20 cellular contexts compared by ENCODE assay signal in genomic region chr7:47512481-47513176, GRCh38.
A peak's percentile ranks its signal among the peaks of the same experiment; 100 is the strongest.
DNase-seq lines count a peak whose midpoint lies in the region; ATAC-seq, FAIRE-seq and TF ChIP-seq lines count a peak whose summit lies in the region.
"Had no signal": no experiment of that assay in that cellular context is flagged by ENCODE, and none has a peak within 500 bp of the region (broad histone marks: within the 10 kb centered on the region; RNA-seq: fewer than 3 reads in every experiment).

No MANE protein-coding gene starts in this region.

- intact Hi-C loops in PC-3 (cut with micrococcal nuclease) (no loop called here), vagina (cut with DNase I) (no loop called here)

- no peak for TF ChIP-seq POLR2A in A549 (IDR thresholded peaks at IDR 0.05; ENCODE audit: low read length)
- TF ChIP-seq POLR2A in vagina (IDR thresholded peaks at IDR 0.05): no peak

- TF ChIP-seq RAD21 in A549 (conservative IDR thresholded peaks at IDR 0.05 in 1 of 2, IDR thresholded peaks at IDR 0.05 in 1 of 2): no peak

- no peak for ATAC-seq in A549
- ATAC-seq in PC-3: no peak; the same call in 1 of the 2 replicates
- ATAC-seq in foreskin keratinocyte: peak; percentile 28
- no peak for ATAC-seq in activated T-cell treated with anti-CD3 and anti-CD28 coated beads, Interleukin-2, amount 50 U/mL, for 72 hours (replicated peaks in 1 of 2)
- ATAC-seq: activated CD4-positive, alpha-beta T cell treated with anti-CD3 and anti-CD28 coated beads for 36 hours; activated naive CD8-positive, alpha-beta T cell treated with anti-CD3 and anti-CD28 coated beads, Interleukin-2, amount 50 U/mL, for 24 hours; stimulated activated naive B cell treated with anti-CD40 and anti-IgM and Interleukin-4, amounts not matched to agents 10 μg/mL and 1 μg/mL and 100 μg/mL, for 72 hours had no signal

- DNase-seq in A549 (ENCODE audit: low read depth in 1 of 2, low spot score in 1 of 2) (no peak), PC-3 (peak; percentile 55), foreskin keratinocyte (no peak), NCI-H2171 (lab: John Stamatoyannopoulos, UW) (no peak), vagina (ENCODE audit: extremely low spot score in 2 of 2) (no peak)
- no peak for DNase-seq in activated T-cell treated with anti-CD3 and anti-CD28 coated beads, Interleukin-2, amount 50 U/mL, for 24 hours
- DNase-seq in activated T-cell treated with anti-CD3 and anti-CD28 coated beads, Interleukin-2, amount 50 U/mL, for 72 hours: no peak
- DNase-seq: activated CD4-positive, alpha-beta T cell treated with anti-CD3 and anti-CD28 coated beads for 36 hours; activated naive CD8-positive, alpha-beta T cell treated with anti-CD3 and anti-CD28 coated beads, Interleukin-2, amount 50 U/mL, for 24 hours; CD4-positive, CD25-positive, alpha-beta regulatory T cell; HCEC 1CT; left lung; NCI-H1436; NCI-H774; stimulated activated naive B cell treated with anti-CD40 and anti-IgM and Interleukin-4, amounts not matched to agents 10 μg/mL and 1 μg/mL and 100 μg/mL, for 72 hours had no signal

- no peaks in the 10 kb centered on the region for H3K27me3 Mint-ChIP-seq in activated T-cell treated with anti-CD3 and anti-CD28 coated beads, Interleukin-2, amount 50 U/mL, for 24 hours
- H3K27me3 Mint-ChIP-seq in activated T-cell treated with anti-CD3 and anti-CD28 coated beads, Interleukin-2, amount 50 U/mL, for 72 hours (ENCODE audit: low read depth): no peaks in the 10 kb centered on the region
- H3K27me3 Mint-ChIP-seq: CD4-positive, CD25-positive, alpha-beta regulatory T cell; IgD-negative memory B cell; stimulated activated naive B cell treated with anti-CD40 and anti-IgM and Interleukin-4, amounts not matched to agents 10 μg/mL and 1 μg/mL and 100 μg/mL, for 72 hours had no signal

- H3K9me3 Mint-ChIP-seq in activated T-cell treated with anti-CD3 and anti-CD28 coated beads, Interleukin-2, amount 50 U/mL, for 24 hours: no peaks in the 10 kb centered on the region
- H3K9me3 Mint-ChIP-seq in activated T-cell treated with anti-CD3 and anti-CD28 coated beads, Interleukin-2, amount 50 U/mL, for 72 hours: no peaks in the 10 kb centered on the region
- H3K9me3 Mint-ChIP-seq: activated naive CD8-positive, alpha-beta T cell treated with anti-CD3 and anti-CD28 coated beads, Interleukin-2, amount 50 U/mL, for 24 hours; IgD-negative memory B cell; stimulated activated naive B cell treated with anti-CD40 and anti-IgM and Interleukin-4, amounts not matched to agents 10 μg/mL and 1 μg/mL and 100 μg/mL, for 72 hours had no signal

- no peaks in the 10 kb centered on the region for H3K9me3 ChIP-seq in A549
- no peaks in the 10 kb centered on the region for H3K9me3 ChIP-seq in PC-3 (ENCODE audit: low read length)
- H3K9me3 ChIP-seq in parathyroid adenoma (ENCODE audit: control insufficient read depth, low read length): no peaks in the 10 kb centered on the region
- no peaks in the 10 kb centered on the region for H3K9me3 ChIP-seq in vagina
- H3K9me3 ChIP-seq: left lung, neutrophil, tibial nerve had no signal

- POLR2A ChIA-PET in A549 (lab: Yijun Ruan, JAX) (interaction anchor here (0.6 kb wide), 1 partner anchor 19 kb away, joined by 3 read pairs; no protein-coding TSS in a partner anchor), PC-3 (lab: Charles Lee; ENCODE audit: unreplicated experiment) (no interaction called here)

- BruUV-seq in PC-3 (replicated peaks; lab: Mats Ljungman, UMichigan): no TSS peak

- H3K27ac ChIP-seq in A549 (peak overlapping the region; percentile 6 to 52; a peak in 3 of 6 replicates), PC-3 (ENCODE audit: low read length) (no peak overlapping the region), foreskin keratinocyte (no peak overlapping the region), parathyroid adenoma (peak overlapping the region; percentile 51), vagina (no peak overlapping the region)
- H3K27ac ChIP-seq: neutrophil had no signal

- no peak overlapping the region for H3K27ac Mint-ChIP-seq in activated T-cell treated with anti-CD3 and anti-CD28 coated beads, Interleukin-2, amount 50 U/mL, for 24 hours
- H3K27ac Mint-ChIP-seq in activated T-cell treated with anti-CD3 and anti-CD28 coated beads, Interleukin-2, amount 50 U/mL, for 72 hours: no peak overlapping the region
- H3K27ac Mint-ChIP-seq: activated CD4-positive, alpha-beta T cell treated with anti-CD3 and anti-CD28 coated beads for 36 hours; activated naive CD8-positive, alpha-beta T cell treated with anti-CD3 and anti-CD28 coated beads, Interleukin-2, amount 50 U/mL, for 24 hours; CD4-positive, CD25-positive, alpha-beta regulatory T cell; stimulated activated naive B cell treated with anti-CD40 and anti-IgM and Interleukin-4, amounts not matched to agents 10 μg/mL and 1 μg/mL and 100 μg/mL, for 72 hours had no signal

- H3K9me2 ChIP-seq in PC-3 (replicated peaks; ENCODE audit: low read length): no peaks in the 10 kb centered on the region

- H2AFZ ChIP-seq in PC-3 (ENCODE audit: low read length): no peak overlapping the region
- H2AFZ ChIP-seq in parathyroid adenoma: no peak overlapping the region

- TF ChIP-seq EP300 in A549 (IDR thresholded peaks at IDR 0.05): no peak

- no peak overlapping the region for H3K9ac ChIP-seq in PC-3 (ENCODE audit: low read length)
- H3K9ac ChIP-seq in parathyroid adenoma: no peak overlapping the region

- FAIRE-seq in A549 (lab: Jason Lieb, UNC): peak; percentile 77
- FAIRE-seq: GM12891 had no signal

- WGBS in A549 (ENCODE audit: missing lambda C conversion rate): 51% methylated on average over 5 of the region's 5 CpGs

- peaks cover 92% of the 10 kb centered on the region for H3K79me2 ChIP-seq in PC-3 (ENCODE audit: low read length)
- H3K79me2 ChIP-seq in parathyroid adenoma: peaks cover 15% of the 10 kb centered on the region

- no peak overlapping the region for H3K4me3 Mint-ChIP-seq in activated T-cell treated with anti-CD3 and anti-CD28 coated beads, Interleukin-2, amount 50 U/mL, for 24 hours
- no peak overlapping the region for H3K4me3 Mint-ChIP-seq in activated T-cell treated with anti-CD3 and anti-CD28 coated beads, Interleukin-2, amount 50 U/mL, for 72 hours
- H3K4me3 Mint-ChIP-seq: activated CD4-positive, alpha-beta T cell treated with anti-CD3 and anti-CD28 coated beads for 36 hours; activated naive CD8-positive, alpha-beta T cell treated with anti-CD3 and anti-CD28 coated beads, Interleukin-2, amount 50 U/mL, for 24 hours; CD4-positive, CD25-positive, alpha-beta regulatory T cell; IgD-negative memory B cell; stimulated activated naive B cell treated with anti-CD40 and anti-IgM and Interleukin-4, amounts not matched to agents 10 μg/mL and 1 μg/mL and 100 μg/mL, for 72 hours had no signal

- CTCF ChIA-PET in A549 (lab: Yijun Ruan, JAX) (interaction anchor here (2.4 kb wide), 1 partner anchor 10 kb away, joined by 7 read pairs; no protein-coding TSS in a partner anchor), PC-3 (lab: Charles Lee) (no interaction called here)

- H3K27me3 ChIP-seq in PC-3 (ENCODE audit: low read length) (no peaks in the 10 kb centered on the region), foreskin keratinocyte (no peaks in the 10 kb centered on the region), parathyroid adenoma (ENCODE audit: control insufficient read depth, insufficient read depth, low read length) (no peaks in the 10 kb centered on the region), vagina (no peaks in the 10 kb centered on the region)
- H3K27me3 ChIP-seq: left lung, tibial nerve had no signal

- H3K4me2 ChIP-seq in A549 (peak overlapping the region; percentile 5), PC-3 (ENCODE audit: low read length) (no peak overlapping the region), parathyroid adenoma (ENCODE audit: low read length) (peak overlapping the region; percentile 15)

- H4K20me1 ChIP-seq in PC-3 (ENCODE audit: low read length): no peaks in the 10 kb centered on the region; the same call in 1 of the 2 replicates

- H3K36me3 Mint-ChIP-seq in activated T-cell treated with anti-CD3 and anti-CD28 coated beads, Interleukin-2, amount 50 U/mL, for 24 hours (ENCODE audit: low read depth): no peaks in the 10 kb centered on the region
- H3K36me3 Mint-ChIP-seq in activated T-cell treated with anti-CD3 and anti-CD28 coated beads, Interleukin-2, amount 50 U/mL, for 72 hours (ENCODE audit: insufficient read depth in 2 of 2): no peaks in the 10 kb centered on the region
- H3K36me3 Mint-ChIP-seq: CD4-positive, CD25-positive, alpha-beta regulatory T cell had no signal

- TF ChIP-seq CTCF in A549 (IDR thresholded peaks at IDR 0.05): no peak
- no peak for TF ChIP-seq CTCF in PC-3 (conservative IDR thresholded peaks at IDR 0.05; ENCODE audit: low read depth, low read length)
- no peak for TF ChIP-seq CTCF in foreskin keratinocyte (conservative IDR thresholded peaks at IDR 0.05)
- TF ChIP-seq CTCF in parathyroid adenoma (IDR thresholded peaks at IDR 0.05): no peak
- TF ChIP-seq CTCF in vagina (IDR thresholded peaks at IDR 0.05): no peak

- H3K4me3 ChIP-seq in A549 (no peak overlapping the region), PC-3 (ENCODE audit: low read length) (no peak overlapping the region), parathyroid adenoma (ENCODE audit: low read depth, low read length) (no peak overlapping the region), vagina (no peak overlapping the region)
- H3K4me3 ChIP-seq: left lung, tibial nerve had no signal

- H3F3A ChIP-seq in PC-3 (ENCODE audit: low read length, unreplicated experiment): no peaks in the 10 kb centered on the region

- H3K4me1 ChIP-seq in A549 (peaks cover 80% of the 10 kb centered on the region), PC-3 (ENCODE audit: insufficient read depth, low read length) (peaks cover 32% of the 10 kb centered on the region), foreskin keratinocyte (peaks cover 8% of the 10 kb centered on the region), parathyroid adenoma (peaks cover 20% of the 10 kb centered on the region), vagina (peaks cover 24% of the 10 kb centered on the region)

- no peaks in the 10 kb centered on the region for H3K4me1 Mint-ChIP-seq in activated T-cell treated with anti-CD3 and anti-CD28 coated beads, Interleukin-2, amount 50 U/mL, for 24 hours (ENCODE audit: low read depth)
- no peaks in the 10 kb centered on the region for H3K4me1 Mint-ChIP-seq in activated T-cell treated with anti-CD3 and anti-CD28 coated beads, Interleukin-2, amount 50 U/mL, for 72 hours (ENCODE audit: low read depth)
- H3K4me1 Mint-ChIP-seq: activated CD4-positive, alpha-beta T cell treated with anti-CD3 and anti-CD28 coated beads for 36 hours; CD4-positive, CD25-positive, alpha-beta regulatory T cell had no signal

- H3K36me3 ChIP-seq in PC-3 (ENCODE audit: low read depth, low read length) (peaks cover 19% of the 10 kb centered on the region), parathyroid adenoma (ENCODE audit: control insufficient read depth, insufficient read depth, low read length) (no peaks in the 10 kb centered on the region), vagina (no peaks in the 10 kb centered on the region)
- H3K36me3 ChIP-seq: left lung, neutrophil had no signal

TF ChIP-seq in A549, 52 proteins besides CTCF, POLR2A, EP300 and RAD21:
- 0 out of 2 replicates have a peak, but pooled peaks have one; percentile 12 for TF ChIP-seq GATA3 (IDR thresholded peaks at IDR 0.05; ENCODE audit: borderline replicate concordance)
- TF ChIP-seq ESRRA (IDR thresholded peaks at IDR 0.05; ENCODE audit: borderline replicate concordance, low read length): no peak

Comparison
In these comparisons a context has a peak if more than half of its experiments do, and no peak if none do; other contexts are left out.
1. H3K27ac ChIP-seq: peak in A549 (2 of 2) and parathyroid adenoma (single experiment); none in PC-3 (single experiment), foreskin keratinocyte (single experiment) and vagina (single experiment).